Comparison of ENCODE assay signal across 23 cellular contexts in the genomic region with DNA sequence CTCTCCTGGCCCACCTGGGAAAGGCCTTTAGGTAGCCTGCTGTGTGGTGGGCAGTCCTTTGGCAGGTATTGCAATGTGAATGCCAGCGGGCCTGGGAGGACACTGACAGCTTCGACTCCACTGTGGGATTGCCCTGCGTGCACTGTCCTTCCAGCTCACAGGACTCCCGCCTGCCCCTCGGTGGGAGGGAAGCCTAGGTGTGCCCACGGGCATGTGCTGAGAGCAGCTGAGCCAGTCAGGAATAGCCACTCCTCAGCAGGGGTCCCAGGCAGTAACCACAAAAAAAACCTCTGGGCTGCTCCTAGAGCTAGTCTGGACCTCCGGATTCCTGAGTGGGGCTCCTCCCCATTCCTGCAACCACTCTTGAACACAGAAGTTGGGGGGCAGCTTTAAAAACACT.
"Had no signal": no experiment of that assay in that cellular context is flagged by ENCODE, and none has a peak within 500 bp of the region (broad histone marks: within the 10 kb centered on the region; RNA-seq: fewer than 3 reads in every experiment).

No MANE protein-coding gene starts in this region.

- H3K36me3 ChIP-seq: esophagus squamous epithelium, gastroesophageal sphincter, left ventricle myocardium inferior, lower lobe of right lung, neural progenitor cell, stomach, thoracic aorta, transverse colon had no signal

- H3K27ac Mint-ChIP-seq: dendritic cell treated with granulocyte-macrophage colony-stimulating factor and Interleukin-4, amounts not matched to agents 40 ng/mL and 50 ng/mL, for 4 days; memory B cell; mesothelial cell of epicardium; natural killer cell treated with Interleukin-12 subunit alpha and Interleukin-12 subunit beta and Interleukin-15 and Interleukin-18, amount 100 ng/mL, for 72 hours had no signal

- H3K4me1 Mint-ChIP-seq: memory B cell had no signal

- H3K27me3 ChIP-seq: esophagus squamous epithelium, gastroesophageal sphincter, stomach, transverse colon had no signal

- H2AFZ ChIP-seq: neural progenitor cell, parathyroid adenoma had no signal

- H3K27ac ChIP-seq: esophagus squamous epithelium, gastroesophageal sphincter, left ventricle myocardium inferior, lower lobe of right lung, neural progenitor cell, parathyroid adenoma, psoas muscle, skin epidermis, stomach, thoracic aorta, transverse colon had no signal

- H3K9me3 ChIP-seq: psoas muscle, thoracic aorta had no signal

- H3K4me1 ChIP-seq: gastroesophageal sphincter, parathyroid adenoma, psoas muscle, transverse colon had no signal

- H3K36me3 Mint-ChIP-seq: neural progenitor cell had no signal

- H3K4me2 ChIP-seq: neural progenitor cell had no signal

- H3K9ac ChIP-seq: neural progenitor cell, parathyroid adenoma had no signal

- H3K4me3 ChIP-seq: esophagus squamous epithelium, gastroesophageal sphincter, left ventricle myocardium inferior, lower lobe of right lung, neural progenitor cell, psoas muscle, skin epidermis, stomach, thoracic aorta, transverse colon had no signal

- DNase-seq: effector memory CD8-positive, alpha-beta T cell; esophagus squamous epithelium; kidney; left cardiac atrium; left ventricle myocardium inferior; lower lobe of right lung; occipital lobe; psoas muscle; retina; stimulated activated CD4-positive, alpha-beta T cell treated with anti-CD3 and anti-CD28 coated beads, Interleukin-2, amount 100 ng/mL, for 24 hours; stimulated activated naive CD4-positive, alpha-beta T cell; stomach; substantia nigra; transverse colon had no signal

- H3K4me3 Mint-ChIP-seq: dendritic cell treated with granulocyte-macrophage colony-stimulating factor and Interleukin-4, amounts not matched to agents 40 ng/mL and 50 ng/mL, for 4 days; effector memory CD8-positive, alpha-beta T cell; memory B cell; mesothelial cell of epicardium; natural killer cell treated with Interleukin-12 subunit alpha and Interleukin-12 subunit beta and Interleukin-15 and Interleukin-18, amount 100 ng/mL, for 72 hours; neural progenitor cell had no signal

- H3K79me2 ChIP-seq: parathyroid adenoma had no signal
